ENCODE assay signal across 26 cellular contexts in genomic region chr1:4771721-4772120, GRCh38.
DNase-seq lines count a peak whose midpoint lies in the region; ATAC-seq, FAIRE-seq and TF ChIP-seq lines count a peak whose summit lies in the region.
"Had no signal": no experiment of that assay in that cellular context is flagged by ENCODE, and none has a peak within 500 bp of the region (broad histone marks: within the 10 kb centered on the region; RNA-seq: fewer than 3 reads in every experiment).

No MANE protein-coding gene starts in this region.

- FAIRE-seq in kidney (lab: Jason Lieb, UNC), result no peak
- FAIRE-seq: A204.1, GM12878, GM12892, GM19239 had no signal

- no peaks in the 10 kb centered on the region for H3K27me3 Mint-ChIP-seq in activated T-cell treated with anti-CD3 and anti-CD28 coated beads, Interleukin-2, amount 50 U/mL, for 4 hours (ENCODE audit: low read depth)
- H3K27me3 Mint-ChIP-seq: CD4-positive, CD25-positive, alpha-beta regulatory T cell had no signal

- intact Hi-C loops in kidney (cut with DNase I) (no loop called here), tibial artery (cut with DNase I; ENCODE audit: low total_unique reads) (no loop called here)

- no peaks in the 10 kb centered on the region for H3K79me2 ChIP-seq in osteoblast (ENCODE audit: insufficient read depth, low read length)

- H3K4me3 Mint-ChIP-seq in activated T-cell treated with anti-CD3 and anti-CD28 coated beads, Interleukin-2, amount 50 U/mL, for 4 hours, result no peak overlapping the region
- H3K4me3 Mint-ChIP-seq: CD14-positive monocyte; CD4-positive, alpha-beta memory T cell; CD4-positive, CD25-positive, alpha-beta regulatory T cell; CD8-positive, alpha-beta memory T cell had no signal

- in situ Hi-C loops in GM13977 (cut with MboI; ENCODE audit: low pct_unique_long_range_greater_than_20kb, low sequenced_read_pairs, unreplicated experiment), result no loop called here

- no peaks in the 10 kb centered on the region for H3K36me3 Mint-ChIP-seq in activated T-cell treated with anti-CD3 and anti-CD28 coated beads, Interleukin-2, amount 50 U/mL, for 4 hours (ENCODE audit: insufficient read depth)
- H3K36me3 Mint-ChIP-seq: CD14-positive monocyte; CD4-positive, alpha-beta memory T cell; CD4-positive, CD25-positive, alpha-beta regulatory T cell; CD8-positive, alpha-beta memory T cell had no signal

- H3K4me3 ChIP-seq in kidney (ENCODE audit: low read length in 2 of 2) (no peak overlapping the region), osteoblast (ENCODE audit: insufficient read depth, low read length) (no peak overlapping the region), tibial artery (no peak overlapping the region)
- H3K4me3 ChIP-seq: BLaER1, GM12878 had no signal

- H2AFZ ChIP-seq in osteoblast (ENCODE audit: low read length), result no peak overlapping the region

- H3K9me3 Mint-ChIP-seq in activated T-cell treated with anti-CD3 and anti-CD28 coated beads, Interleukin-2, amount 50 U/mL, for 4 hours, result no peaks in the 10 kb centered on the region
- H3K9me3 Mint-ChIP-seq: CD14-positive monocyte; CD4-positive, CD25-positive, alpha-beta regulatory T cell; CD8-positive, alpha-beta memory T cell had no signal

- DNase-seq in kidney (peak; percentile 24), osteoblast (ENCODE audit: insufficient read length, low spot score, missing footprints) (peak; percentile 54), GM13977 (ENCODE audit: low spot score) (no peak), tibial artery (no peak)
- DNase-seq in activated T-cell treated with anti-CD3 and anti-CD28 coated beads, Interleukin-2, amount 50 U/mL, for 4 hours, result no peak
- DNase-seq: 8988T; ACHN; BE2C; C1 segment of cervical spinal cord; CD4-positive, alpha-beta memory T cell; CD4-positive, CD25-positive, alpha-beta regulatory T cell; CD8-positive, alpha-beta memory T cell; COR-L47; DMS 273 treated with DMSO at 0.1 percent for 48 hours; DMS153; DMS53; DMS79; DND-41; EL; GDM1 had no signal

- no peaks in the 10 kb centered on the region for H4K20me1 ChIP-seq in osteoblast (ENCODE audit: insufficient read depth, low read length)
- H4K20me1 ChIP-seq: BLaER1 had no signal

- no peaks in the 10 kb centered on the region for H3K4me1 Mint-ChIP-seq in activated T-cell treated with anti-CD3 and anti-CD28 coated beads, Interleukin-2, amount 50 U/mL, for 4 hours (ENCODE audit: low read depth)
- H3K4me1 Mint-ChIP-seq: CD14-positive monocyte; CD4-positive, alpha-beta memory T cell; CD4-positive, CD25-positive, alpha-beta regulatory T cell; CD8-positive, alpha-beta memory T cell had no signal

- H3K27me3 ChIP-seq in osteoblast (ENCODE audit: insufficient read depth, low read length) (no peaks in the 10 kb centered on the region), tibial artery (peaks cover 0 to 5% of the 10 kb centered on the region in 2 donors)
- H3K27me3 ChIP-seq: BE2C, BLaER1 had no signal

- no peak overlapping the region for H3K4me2 ChIP-seq in osteoblast (ENCODE audit: insufficient read depth, low read length)
- H3K4me2 ChIP-seq: BLaER1 had no signal

- ATAC-seq in activated T-cell treated with anti-CD3 and anti-CD28 coated beads, Interleukin-2, amount 50 U/mL, for 4 hours, result no peak
- ATAC-seq: GM12878 had no signal

- no peak overlapping the region for H3K27ac ChIP-seq in kidney (ENCODE audit: low read depth in 2 of 2, low read length in 2 of 2)
- H3K27ac ChIP-seq in osteoblast (ENCODE audit: low read depth, low read length), result no peak overlapping the region
- no peak overlapping the region for H3K27ac ChIP-seq in tibial artery
- H3K27ac ChIP-seq: BLaER1 had no signal

- H3K9me3 ChIP-seq in kidney (ENCODE audit: control insufficient read depth in 1 of 2, low read length in 2 of 2), result no peaks in the 10 kb centered on the region
- no peaks in the 10 kb centered on the region for H3K9me3 ChIP-seq in osteoblast (ENCODE audit: low read depth, low read length)
- H3K9me3 ChIP-seq in tibial artery, result no peaks in the 10 kb centered on the region
- H3K9me3 ChIP-seq: BE2C, BLaER1 had no signal

- no peaks in the 10 kb centered on the region for H3K36me3 ChIP-seq in kidney (ENCODE audit: control insufficient read depth in 1 of 2, insufficient read depth in 2 of 2, low read length in 2 of 2)
- no peaks in the 10 kb centered on the region for H3K36me3 ChIP-seq in osteoblast (ENCODE audit: insufficient read depth, low read length)
- no peaks in the 10 kb centered on the region for H3K36me3 ChIP-seq in tibial artery
- H3K36me3 ChIP-seq: BE2C, BLaER1 had no signal

- H3K4me1 ChIP-seq in kidney (ENCODE audit: control insufficient read depth in 1 of 2, insufficient read depth in 1 of 2, low read depth in 1 of 2, low read length in 2 of 2) (no peaks in the 10 kb centered on the region), osteoblast (ENCODE audit: insufficient read depth, low read length) (no peaks in the 10 kb centered on the region), tibial artery (no peaks in the 10 kb centered on the region)
- H3K4me1 ChIP-seq: BE2C, BLaER1 had no signal

- TF ChIP-seq CTCF in kidney (IDR thresholded peaks at IDR 0.05; ENCODE audit: borderline replicate concordance, extremely low read depth, insufficient read depth), result no peak
- TF ChIP-seq CTCF in osteoblast (IDR thresholded peaks at IDR 0.05; ENCODE audit: extremely low read depth, low read depth, low read length), result no peak
- TF ChIP-seq CTCF in GM13977 (IDR thresholded peaks at IDR 0.05; ENCODE audit: extremely low read depth, insufficient read depth, missing control alignments), result no peak
- no peak for TF ChIP-seq CTCF in tibial artery (IDR thresholded peaks at IDR 0.05)

- no peak overlapping the region for H3K9ac ChIP-seq in kidney (ENCODE audit: low read length in 2 of 2)
- H3K9ac ChIP-seq: BLaER1 had no signal

Comparison
In these comparisons a context has a peak if more than half of its experiments do, and no peak if none do; other contexts are left out.
1. DNase-seq: peak in kidney (single experiment) and osteoblast (single experiment); none in activated T-cell treated with anti-CD3 and anti-CD28 coated beads, Interleukin-2, amount 50 U/mL, for 4 hours (single experiment), GM13977 (single experiment) and tibial artery (0 of 2).